Comparison of ENCODE assay signal across 19 cellular contexts in genomic region chr1:31586376-31587327, GRCh38. TPM values are rescaled to one million over a fixed set of nuclear protein-coding genes. Genes with fewer than 3 reads are reported as not detected.
DNase-seq lines count a peak whose midpoint lies in the region; ATAC-seq, FAIRE-seq and TF ChIP-seq lines count a peak whose summit lies in the region.
"Had no signal": no experiment of that assay in that cellular context is flagged by ENCODE, and none has a peak within 500 bp of the region (broad histone marks: within the 10 kb centered on the region; RNA-seq: fewer than 3 reads in every experiment).

No MANE protein-coding gene starts in this region.

- H4K20me1 ChIP-seq in K562 (replicated peaks; ENCODE audit: control insufficient read depth, insufficient read depth, low read length) = peaks cover 11% of the 10 kb centered on the region
- H4K20me1 ChIP-seq in SK-N-SH (ENCODE audit: insufficient read depth) = no peaks in the 10 kb centered on the region

- DNase-seq in H7 (no peak), K562 (ENCODE audit: extremely low read depth in 1 of 4, low spot score in 3 of 4) (peak in 1 of 4 experiments; percentile 5), mesothelial cell of epicardium (ENCODE audit: low spot score in 2 of 2, unreplicated experiment in 2 of 2) (no peak), testis (peak; percentile 13), SK-N-SH (no peak), D341Med (ENCODE audit: low spot score) (no peak), AG20443 (ENCODE audit: low spot score) (no peak)
- DNase-seq: activated CD4-positive, alpha-beta T cell treated with anti-CD3 and anti-CD28 coated beads for 48 hours; activated T-cell treated with anti-CD3 and anti-CD28 coated beads, Interleukin-2, amount 50 U/mL, for 48 hours; DMS79 treated with DMSO at 0.1 percent for 48 hours; NCI-H187; T1000 had no signal

- H3K9me3 ChIP-seq in K562 (replicated peaks; ENCODE audit: control insufficient read depth, insufficient read depth, low read depth, low read length) = no peaks in the 10 kb centered on the region
- H3K9me3 ChIP-seq in testis = no peaks in the 10 kb centered on the region
- H3K9me3 ChIP-seq in SK-N-SH = no peaks in the 10 kb centered on the region
- H3K9me3 ChIP-seq: SJSA1 had no signal

- no peak for ATAC-seq in K562
- ATAC-seq in HG03521 (IDR thresholded peaks at IDR 0.05; ENCODE audit: unreplicated experiment) = no peak

- H3K79me2 ChIP-seq in K562 (ENCODE audit: control insufficient read depth, insufficient read depth, low read length) (no peaks in the 10 kb centered on the region), SK-N-SH (ENCODE audit: insufficient read depth) (no peaks in the 10 kb centered on the region)

- H3K27ac Mint-ChIP-seq in mesothelial cell of epicardium = peak overlapping the region; percentile 12

- H3K36me3 Mint-ChIP-seq in mesothelial cell of epicardium = peaks cover 18% of the 10 kb centered on the region

- H3K36me3 ChIP-seq in H7 (replicated peaks; ENCODE audit: control insufficient read depth, insufficient read depth, low read length) (no peaks in the 10 kb centered on the region), K562 (ENCODE audit: control insufficient read depth, insufficient read depth, low read length) (no peaks in the 10 kb centered on the region), testis (ENCODE audit: low read depth, missing control alignments) (no peaks in the 10 kb centered on the region), SK-N-SH (replicated peaks in 1 of 2; ENCODE audit: control insufficient read depth in 1 of 2, insufficient read depth in 2 of 2, low read length in 1 of 2) (no peaks in the 10 kb centered on the region)
- H3K36me3 ChIP-seq: SJSA1 had no signal

- no peak overlapping the region for H3K4me3 Mint-ChIP-seq in mesothelial cell of epicardium

- 38% methylated on average over 36 of the region's 47 CpGs for WGBS in K562 (ENCODE audit: insufficient coverage, low coverage, missing lambda C conversion rate)
- WGBS in testis, 2 donors = 51 to 73% methylated on average over 11 to 47 of the region's 47 CpGs
- WGBS in SK-N-SH (ENCODE audit: low lambda C conversion rate) = 92% methylated on average over 21 of the region's 47 CpGs

- CTCF ChIA-PET in K562 (lab: Yijun Ruan, JAX; ENCODE audit: low intra/inter-chr PET ratio) (no interaction called here), SK-N-SH (lab: Yijun Ruan, JAX) (interaction anchor here (0.8 to 4.5 kb wide), 13 partner anchors 8 to 202 kb away, joined by 3 to 36 read pairs (median 5); partner anchors contain the start of gene HCRTR1)

- H3K9me3 Mint-ChIP-seq in mesothelial cell of epicardium = no peaks in the 10 kb centered on the region

- TF ChIP-seq POLR2A in K562 (conservative IDR thresholded peaks at IDR 0.05) (no peak), testis (IDR thresholded peaks at IDR 0.05) (no peak)

- POLR2A ChIA-PET in K562 (lab: Yijun Ruan, JAX) (interaction anchor here (0.6 kb wide), 1 partner anchor 103 kb away, joined by 3 read pairs; no protein-coding TSS in a partner anchor), SK-N-SH (lab: Yijun Ruan, JAX) (no interaction called here)

- no peaks in the 10 kb centered on the region for H3K9me1 ChIP-seq in K562 (ENCODE audit: control insufficient read depth, insufficient read depth, low read length)

- H3F3A ChIP-seq in SK-N-SH (replicated peaks; ENCODE audit: insufficient read depth) = no peaks in the 10 kb centered on the region

- no TSS peak for BruUV-seq in K562 (replicated peaks; lab: Mats Ljungman, UMichigan)

- FAIRE-seq in K562 (lab: Jason Lieb, UNC) = no peak
- FAIRE-seq: endometrium, islet of Langerhans had no signal

- intact Hi-C loops in K562 (cut with micrococcal nuclease) (no loop called here), testis (cut with DNase I; ENCODE audit: low total_unique reads) (no loop called here)

- H3K9me2 ChIP-seq in SK-N-SH = no peaks in the 10 kb centered on the region

- TF ChIP-seq EP300 in K562 (IDR thresholded peaks at IDR 0.05; ENCODE audit: low read length) (no peak), SK-N-SH (IDR thresholded peaks at IDR 0.05; ENCODE audit: borderline replicate concordance in 1 of 2, low read depth in 1 of 2, low read length in 1 of 2) (no peak)

- H3K4me2 ChIP-seq in K562 (ENCODE audit: insufficient read depth, low read length) = no peak overlapping the region
- no peak overlapping the region for H3K4me2 ChIP-seq in SK-N-SH
- H3K4me2 ChIP-seq: smooth muscle cell had no signal

- no peak overlapping the region for H3K27ac ChIP-seq in K562 (ENCODE audit: extremely low read depth, low read depth, low read length)
- peak overlapping the region in 1 of 2 donors; percentile 15 for H3K27ac ChIP-seq in testis
- H3K27ac ChIP-seq in SK-N-SH (ENCODE audit: low read depth in 2 of 2, low read length in 1 of 2) = no peak overlapping the region
- H3K27ac ChIP-seq: C4-2B, SJSA1 had no signal

- H3K4me1 ChIP-seq in K562 (replicated peaks in 1 of 2; ENCODE audit: control insufficient read depth in 2 of 2, insufficient read depth in 2 of 2, low read length in 2 of 2) (peaks cover 0 to 25% of the 10 kb centered on the region in 2 experiments; a peak in 2 of 5 replicates), testis (peaks cover 47% of the 10 kb centered on the region), SK-N-SH (ENCODE audit: control insufficient read depth in 1 of 2, insufficient read depth in 2 of 2, low read depth in 1 of 2, low read length in 1 of 2) (peaks cover 3 to 18% of the 10 kb centered on the region in 2 experiments; a peak in 2 of 4 replicates)

- peaks cover 47% of the 10 kb centered on the region for H3K4me1 Mint-ChIP-seq in mesothelial cell of epicardium

- H3K9ac ChIP-seq in K562 (ENCODE audit: insufficient read depth in 1 of 2, low read depth in 2 of 2, low read length in 2 of 2) (no peak overlapping the region), SK-N-SH (no peak overlapping the region)

- H3K4me3 ChIP-seq in H7 (ENCODE audit: insufficient read depth, low read depth, low read length) = peak overlapping the region; percentile 10; the same call in 1 of the 2 replicates
- H3K4me3 ChIP-seq in K562 = no peak overlapping the region
- H3K4me3 ChIP-seq in testis = no peak overlapping the region
- H3K4me3 ChIP-seq in SK-N-SH (ENCODE audit: low read depth in 2 of 2, low read length in 1 of 2) = no peak overlapping the region
- H3K4me3 ChIP-seq: SJSA1, smooth muscle cell had no signal

- H3K27me3 ChIP-seq in H7 (ENCODE audit: control insufficient read depth, insufficient read depth, low read length) (peaks cover 7% of the 10 kb centered on the region), K562 (ENCODE audit: control insufficient read depth in 2 of 2, insufficient read depth in 2 of 2, low read length in 2 of 2) (peaks cover 43 to 78% of the 10 kb centered on the region in 2 experiments), testis (no peaks in the 10 kb centered on the region), SK-N-SH (ENCODE audit: insufficient read depth) (no peaks in the 10 kb centered on the region)
- H3K27me3 ChIP-seq: SJSA1 had no signal

- no peak overlapping the region for H2AFZ ChIP-seq in K562 (ENCODE audit: low read depth, low read length)
- H2AFZ ChIP-seq in SK-N-SH (ENCODE audit: low read depth) = no peak overlapping the region

- no peaks in the 10 kb centered on the region for H3K27me3 Mint-ChIP-seq in mesothelial cell of epicardium (ENCODE audit: low read depth)

- TF ChIP-seq CTCF in K562 (IDR thresholded peaks at IDR 0.05 in 2 of 3, conservative IDR thresholded peaks at IDR 0.05 in 1 of 3; ENCODE audit: insufficient read depth in 2 of 3, low read depth in 1 of 3, low read length in 3 of 3) = no peak
- TF ChIP-seq CTCF in mesothelial cell of epicardium (IDR thresholded peaks at IDR 0.05; ENCODE audit: unreplicated experiment) = no peak
- no peak for TF ChIP-seq CTCF in testis (IDR thresholded peaks at IDR 0.05)
- TF ChIP-seq CTCF in SK-N-SH (IDR thresholded peaks at IDR 0.05) = no peak

- no peak for TF ChIP-seq RAD21 in K562 (CRISPR knock-in tag; conservative IDR thresholded peaks at IDR 0.05 in 1 of 2, IDR thresholded peaks at IDR 0.05 in 1 of 2)
- no peak for TF ChIP-seq RAD21 in SK-N-SH (IDR thresholded peaks at IDR 0.05; ENCODE audit: low read length)

- in situ Hi-C loops in K562 (cut with MboI) = no loop called here

RNA-seq across cellular contexts. Expression of gene TINAGL1, which starts 10.3 kb away (rescaled TPM):
- total RNA-seq in H7 (2014; rRNA removed; shearing (Covaris generic)) = 11.5 and 14.2 TPM in 2 replicates
- 1.2 and 2.6 TPM in 2 replicates for total RNA-seq in K562 (2011; cell fraction: chromatin; rRNA removed; ENCODE audit: low replicate concordance)
- 2.2 and 2.4 TPM in 2 replicates for total RNA-seq in K562 (2011; cell fraction: nucleolus; rRNA removed)
- 0.81 and 1.8 TPM in 2 replicates for total RNA-seq in K562 (2011; cell fraction: nucleoplasm; rRNA removed)
- 0.05 and 0.53 TPM in 2 replicates for total RNA-seq in K562 (2014; rRNA removed)
- 0.07 TPM in 1 of 2 replicates, not detected in the other for total RNA-seq in K562 (2014; rRNA removed; fragmentation: Illumina TruSeq; extraction: Trizol)
- not detected in 2 replicates for total RNA-seq in K562 (2015; rRNA removed; fragmentation: Illumina TruSeq; extraction: Trizol)
- 0.27 and 0.67 TPM in 2 replicates for total RNA-seq in K562 (2021)
- polyA plus RNA-seq in K562 (2011; rRNA removed) = 0.35 and 1.2 TPM in 2 replicates
- polyA plus RNA-seq in K562 (2011; cell fraction: cytosol; rRNA removed) = 0.78 and 3.1 TPM in 2 replicates
- polyA plus RNA-seq in K562 (2011; cell fraction: nucleus; rRNA removed) = 1.3 and 5.8 TPM in 2 replicates
- 0.22 and 0.26 TPM in 2 replicates for polyA plus RNA-seq in K562 (2012)
- polyA plus RNA-seq in K562 (2014; fragmentation: Illumina TruSeq; extraction: Trizol) = 0.14 TPM in 1 of 2 replicates, not detected in the other
- not detected for polyA plus RNA-seq in K562 (2014; fragmentation: Nextera tagmentation; extraction: Ambion mirVana)
- polyA plus RNA-seq in K562 (2014; rRNA removed) = 0.04 and 0.16 TPM in 2 replicates
- 1.1 TPM in 1 of 2 replicates, not detected in the other for polyA minus RNA-seq in K562 (2011; rRNA and poly(A)+ RNA removed)
- 1.1 and 2.3 TPM in 2 replicates for polyA minus RNA-seq in K562 (2011; cell fraction: cytosol; rRNA and poly(A)+ RNA removed)
- polyA minus RNA-seq in K562 (2011; cell fraction: nucleus; rRNA and poly(A)+ RNA removed) = 0.56 and 1.6 TPM in 2 replicates
- total RNA-seq in mesothelial cell of epicardium = 201 to 212 TPM (median 211 TPM) in 3 replicates
- 10 to 100 TPM; 16.4 to 23.2 TPM for total RNA-seq in testis
- 24.6 TPM for polyA plus RNA-seq in testis (ENCODE audit: insufficient read depth, low read depth, low replicate concordance)
- polyA plus RNA-seq in SK-N-SH (2012; rRNA removed) = 0.23 TPM in 1 of 2 replicates, not detected in the other
- 0.01 and 0.03 TPM in 2 replicates for polyA plus RNA-seq in SK-N-SH (2012; cell fraction: cytosol; rRNA removed)
- 0.07 and 0.10 TPM in 2 replicates for polyA plus RNA-seq in SK-N-SH (2012; cell fraction: nucleus; rRNA removed)
- total RNA-seq: mononuclear cell had no signal

RNA-seq across cellular contexts. Expression of gene HCRTR1, which starts 30.8 kb away (rescaled TPM):
- not detected in 2 replicates for total RNA-seq in H7 (2014; rRNA removed; shearing (Covaris generic))
- total RNA-seq in K562 (2011; cell fraction: chromatin; rRNA removed; ENCODE audit: low replicate concordance) = not detected in 2 replicates
- not detected in 2 replicates for total RNA-seq in K562 (2011; cell fraction: nucleolus; rRNA removed)
- total RNA-seq in K562 (2011; cell fraction: nucleoplasm; rRNA removed) = not detected in 2 replicates
- not detected in 2 replicates for total RNA-seq in K562 (2014; rRNA removed)
- not detected in 2 replicates for total RNA-seq in K562 (2014; rRNA removed; fragmentation: Illumina TruSeq; extraction: Trizol)
- not detected in 2 replicates for total RNA-seq in K562 (2015; rRNA removed; fragmentation: Illumina TruSeq; extraction: Trizol)
- total RNA-seq in K562 (2021) = not detected in 2 replicates
- polyA plus RNA-seq in K562 (2011; rRNA removed) = not detected in 2 replicates
- not detected in 2 replicates for polyA plus RNA-seq in K562 (2011; cell fraction: cytosol; rRNA removed)
- polyA plus RNA-seq in K562 (2011; cell fraction: nucleus; rRNA removed) = not detected in 2 replicates
- polyA plus RNA-seq in K562 (2012) = not detected in 2 replicates
- polyA plus RNA-seq in K562 (2014; fragmentation: Illumina TruSeq; extraction: Trizol) = not detected in 2 replicates
- not detected for polyA plus RNA-seq in K562 (2014; fragmentation: Nextera tagmentation; extraction: Ambion mirVana)
- polyA plus RNA-seq in K562 (2014; rRNA removed) = not detected in 2 replicates
- polyA minus RNA-seq in K562 (2011; rRNA and poly(A)+ RNA removed) = not detected in 2 replicates
- not detected in 2 replicates for polyA minus RNA-seq in K562 (2011; cell fraction: cytosol; rRNA and poly(A)+ RNA removed)
- polyA minus RNA-seq in K562 (2011; cell fraction: nucleus; rRNA and poly(A)+ RNA removed) = not detected in 2 replicates
- 0.71 to 1.1 TPM (median 0.98 TPM) in 3 replicates for total RNA-seq in mesothelial cell of epicardium
- under 1 TPM; 0.19 to 0.31 TPM for total RNA-seq in testis
- not detected for polyA plus RNA-seq in testis (ENCODE audit: insufficient read depth, low read depth, low replicate concordance)
- 0.03 TPM in 1 of 2 replicates, not detected in the other for polyA plus RNA-seq in SK-N-SH (2012; rRNA removed)
- 0.05 TPM in 1 of 2 replicates, not detected in the other for polyA plus RNA-seq in SK-N-SH (2012; cell fraction: cytosol; rRNA removed)
- 0.06 TPM in 1 of 2 replicates, not detected in the other for polyA plus RNA-seq in SK-N-SH (2012; cell fraction: nucleus; rRNA removed)
- total RNA-seq: mononuclear cell, SJSA1 had no signal
- polyA plus RNA-seq: smooth muscle cell had no signal

RNA-seq across cellular contexts. Expression of gene PEF1, which starts 58.0 kb away (rescaled TPM):
- total RNA-seq in H7 (2014; rRNA removed; shearing (Covaris generic)) = 95.7 and 129 TPM in 2 replicates
- 15.8 and 31.8 TPM in 2 replicates for total RNA-seq in K562 (2011; cell fraction: chromatin; rRNA removed; ENCODE audit: low replicate concordance)
- total RNA-seq in K562 (2011; cell fraction: nucleolus; rRNA removed) = 33.0 and 33.2 TPM in 2 replicates
- 32.8 and 35.6 TPM in 2 replicates for total RNA-seq in K562 (2011; cell fraction: nucleoplasm; rRNA removed)
- total RNA-seq in K562 (2014; rRNA removed) (76.6 and 87.6 TPM in 2 replicates), K562 (2014; rRNA removed; fragmentation: Illumina TruSeq; extraction: Trizol) (39.4 and 46.0 TPM in 2 replicates), K562 (2015; rRNA removed; fragmentation: Illumina TruSeq; extraction: Trizol) (48.8 and 49.1 TPM in 2 replicates), K562 (2021) (61.0 and 61.9 TPM in 2 replicates), mesothelial cell of epicardium (42.6 to 43.8 TPM (median 43.8 TPM) in 3 replicates), testis (100 to 1,000 TPM in 1 of 2 donors, 10 to 100 TPM in 1; 73.5 to 124 TPM)
- polyA plus RNA-seq in K562 (2011; rRNA removed) (73.7 and 104 TPM in 2 replicates), K562 (2014; fragmentation: Illumina TruSeq; extraction: Trizol) (95.5 and 97.8 TPM in 2 replicates), K562 (2014; fragmentation: Nextera tagmentation; extraction: Ambion mirVana) (10 to 100 TPM; 26.3 to 33.0 TPM), K562 (2014; rRNA removed) (78.2 and 82.5 TPM in 2 replicates), testis (ENCODE audit: insufficient read depth, low read depth, low replicate concordance) (81.4 TPM), SK-N-SH (2012; rRNA removed) (51.9 and 63.4 TPM in 2 replicates)
- 124 and 143 TPM in 2 replicates for polyA plus RNA-seq in K562 (2011; cell fraction: cytosol; rRNA removed)
- polyA plus RNA-seq in K562 (2011; cell fraction: nucleus; rRNA removed) = 54.6 and 59.0 TPM in 2 replicates
- 51.6 and 78.2 TPM in 2 replicates for polyA plus RNA-seq in K562 (2012)
- polyA minus RNA-seq in K562 (2011; rRNA and poly(A)+ RNA removed) = 64.1 and 71.1 TPM in 2 replicates
- polyA minus RNA-seq in K562 (2011; cell fraction: cytosol; rRNA and poly(A)+ RNA removed) = 46.2 and 46.7 TPM in 2 replicates
- polyA minus RNA-seq in K562 (2011; cell fraction: nucleus; rRNA and poly(A)+ RNA removed) = 14.0 and 23.8 TPM in 2 replicates
- polyA plus RNA-seq in SK-N-SH (2012; cell fraction: cytosol; rRNA removed) = 37.2 and 46.8 TPM in 2 replicates
- polyA plus RNA-seq in SK-N-SH (2012; cell fraction: nucleus; rRNA removed) = 54.1 and 56.9 TPM in 2 replicates
